Comparison of ENCODE assay signal across 11 cellular contexts in the genomic region with DNA sequence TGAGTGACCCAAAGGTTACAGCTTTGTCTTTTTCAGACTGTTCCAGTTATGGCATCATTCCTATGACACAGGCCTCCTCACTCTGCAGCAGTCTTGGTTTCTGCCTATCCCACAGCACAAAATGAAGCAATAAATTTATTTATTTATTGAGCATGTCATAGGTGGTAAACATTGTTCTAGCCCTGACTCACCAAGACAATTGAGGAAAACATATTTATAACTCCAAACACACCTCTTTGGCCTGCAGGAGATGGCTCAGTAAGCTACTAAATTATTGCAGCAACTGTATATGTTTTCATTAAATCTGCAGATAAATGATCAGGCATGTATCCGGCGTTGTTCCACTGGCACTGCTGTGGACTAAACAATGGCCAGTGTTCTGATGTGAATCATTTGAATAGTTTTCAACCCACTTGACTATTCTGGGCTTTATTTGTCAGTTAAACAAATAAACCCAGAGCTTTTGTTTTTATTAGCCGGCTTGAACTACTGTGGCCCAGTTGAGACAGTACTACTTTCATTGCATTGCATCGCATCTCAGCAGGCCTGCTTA.
A peak's percentile ranks its signal among the peaks of the same experiment; 100 is the strongest.
DNase-seq lines count a peak whose midpoint lies in the region; ATAC-seq, FAIRE-seq and TF ChIP-seq lines count a peak whose summit lies in the region.
"Had no signal": no experiment of that assay in that cellular context is flagged by ENCODE, and none has a peak within 500 bp of the region (broad histone marks: within the 10 kb centered on the region; RNA-seq: fewer than 3 reads in every experiment).

No MANE protein-coding gene starts in this region.

- CTCF ChIA-PET in activated CD8-positive, alpha-beta T cell treated with anti-CD3 and anti-CD28 coated beads for 36 hours (lab: Charles Lee): interaction anchor here (1.6 kb wide), 1 partner anchor 89 kb away, joined by 5 read pairs; no protein-coding TSS in a partner anchor

- TF ChIP-seq CTCF in RWPE2 (IDR thresholded peaks at IDR 0.05; ENCODE audit: poor library complexity, severe bottlenecking) (no peak), mesothelial cell of epicardium (IDR thresholded peaks at IDR 0.05; ENCODE audit: unreplicated experiment) (no peak)
- no peak for TF ChIP-seq CTCF in activated CD8-positive, alpha-beta T cell treated with anti-CD3 and anti-CD28 coated beads for 36 hours (IDR thresholded peaks at IDR 0.05)

- peak; percentile 86 for ATAC-seq in RWPE2 (ENCODE audit: low read depth)
- ATAC-seq in activated CD8-positive, alpha-beta T cell treated with anti-CD3 and anti-CD28 coated beads for 36 hours: no peak

- DNase-seq in H54 (ENCODE audit: insufficient read length, low spot score): no peak
- no peak for DNase-seq in RWPE2 (ENCODE audit: low spot score)
- DNase-seq in fibroblast of peridontal ligament (ENCODE audit: extremely low read depth): peak; percentile 94
- peak; percentile 88 for DNase-seq in smooth muscle cell of the brain vasculature (ENCODE audit: low read depth, low spot score)
- DNase-seq in HuH-7.5 (ENCODE audit: low spot score): no peak
- DNase-seq in mesothelial cell of epicardium (ENCODE audit: low spot score in 2 of 2, unreplicated experiment in 2 of 2): no peak
- no peak for DNase-seq in activated CD8-positive, alpha-beta T cell treated with anti-CD3 and anti-CD28 coated beads for 36 hours
- DNase-seq: stimulated activated naive CD4-positive, alpha-beta T cell had no signal

- H3K27me3 ChIP-seq in RWPE2 (ENCODE audit: insufficient read depth, poor library complexity, severe bottlenecking): no peaks in the 10 kb centered on the region

- H3K36me3 ChIP-seq in RWPE2 (ENCODE audit: low read depth): no peaks in the 10 kb centered on the region

- no peaks in the 10 kb centered on the region for H3K9me3 ChIP-seq in RWPE2 (ENCODE audit: severe bottlenecking)

- peaks cover 6% of the 10 kb centered on the region for H3K27me3 Mint-ChIP-seq in mesothelial cell of epicardium (ENCODE audit: low read depth)
- H3K27me3 Mint-ChIP-seq in activated CD8-positive, alpha-beta T cell treated with anti-CD3 and anti-CD28 coated beads for 36 hours: peaks cover 29% of the 10 kb centered on the region

- peak overlapping the region; percentile 58 for H3K27ac ChIP-seq in RWPE2 (ENCODE audit: poor library complexity, severe bottlenecking)

- POLR2A ChIA-PET in activated CD8-positive, alpha-beta T cell treated with anti-CD3 and anti-CD28 coated beads for 36 hours (lab: Charles Lee): no interaction called here

- no peak for TF ChIP-seq POLR2A in H54 (IDR thresholded peaks at IDR 0.05; ENCODE audit: low read depth, low read length)

- H3K27ac Mint-ChIP-seq in mesothelial cell of epicardium: no peak overlapping the region
- H3K27ac Mint-ChIP-seq in activated CD8-positive, alpha-beta T cell treated with anti-CD3 and anti-CD28 coated beads for 36 hours: no peak overlapping the region

- peaks cover 6% of the 10 kb centered on the region for H3K9me3 Mint-ChIP-seq in mesothelial cell of epicardium
- H3K9me3 Mint-ChIP-seq in activated CD8-positive, alpha-beta T cell treated with anti-CD3 and anti-CD28 coated beads for 36 hours: no peaks in the 10 kb centered on the region
- H3K9me3 Mint-ChIP-seq: central memory CD8-positive, alpha-beta T cell had no signal

- peaks cover 36% of the 10 kb centered on the region for H3K4me1 ChIP-seq in RWPE2 (ENCODE audit: insufficient read depth, poor library complexity, severe bottlenecking)

- peak; percentile 36 for FAIRE-seq in H54 (lab: Jason Lieb, UNC)
- FAIRE-seq: G401.6, H1 had no signal

- no peak overlapping the region for H3K4me3 Mint-ChIP-seq in mesothelial cell of epicardium
- H3K4me3 Mint-ChIP-seq in activated CD8-positive, alpha-beta T cell treated with anti-CD3 and anti-CD28 coated beads for 36 hours: no peak overlapping the region
- H3K4me3 Mint-ChIP-seq: central memory CD8-positive, alpha-beta T cell had no signal

- H3K4me3 ChIP-seq in RWPE2 (ENCODE audit: severe bottlenecking): no peak overlapping the region

- no peaks in the 10 kb centered on the region for H3K4me1 Mint-ChIP-seq in mesothelial cell of epicardium
- H3K4me1 Mint-ChIP-seq in activated CD8-positive, alpha-beta T cell treated with anti-CD3 and anti-CD28 coated beads for 36 hours (ENCODE audit: low read depth): no peaks in the 10 kb centered on the region
- H3K4me1 Mint-ChIP-seq: central memory CD8-positive, alpha-beta T cell had no signal

- no peaks in the 10 kb centered on the region for H3K36me3 Mint-ChIP-seq in mesothelial cell of epicardium
- H3K36me3 Mint-ChIP-seq in activated CD8-positive, alpha-beta T cell treated with anti-CD3 and anti-CD28 coated beads for 36 hours (ENCODE audit: low read depth): no peaks in the 10 kb centered on the region

- intact Hi-C loops in activated CD8-positive, alpha-beta T cell treated with anti-CD3 and anti-CD28 coated beads for 36 hours (cut with micrococcal nuclease): no loop called here

Comparison
In these comparisons a context has a peak if more than half of its experiments do, and no peak if none do; other contexts are left out.
1. DNase-seq: peak in fibroblast of peridontal ligament (single experiment) and smooth muscle cell of the brain vasculature (single experiment); none in H54 (single experiment), RWPE2 (single experiment), HuH-7.5 (single experiment), mesothelial cell of epicardium (0 of 2) and activated CD8-positive, alpha-beta T cell treated with anti-CD3 and anti-CD28 coated beads for 36 hours (single experiment).